9 cellular contexts compared by ENCODE assay signal in genomic region chr15:60649845-60650548, GRCh38.
A peak's percentile ranks its signal among the peaks of the same experiment; 100 is the strongest.
DNase-seq lines count a peak whose midpoint lies in the region; ATAC-seq and TF ChIP-seq lines count a peak whose summit lies in the region.
"Had no signal": no experiment of that assay in that cellular context is flagged by ENCODE, and none has a peak within 500 bp of the region (broad histone marks: within the 10 kb centered on the region; RNA-seq: fewer than 3 reads in every experiment).

No MANE protein-coding gene starts in this region.

- H3K36me3 Mint-ChIP-seq in activated T-cell treated with anti-CD3 and anti-CD28 coated beads, Interleukin-2, amount 50 U/mL, for 4 hours (ENCODE audit: insufficient read depth), result no peaks in the 10 kb centered on the region

- H3K27ac ChIP-seq in psoas muscle, result peak overlapping the region; percentile 83
- H3K27ac ChIP-seq: cardiac muscle cell had no signal

- intact Hi-C loops in psoas muscle (cut with DNase I), result loop anchor here in 1 of 2 donors (5.0 to 10.0 kb wide), 2 partner anchors 58 to 265 kb away; no protein-coding TSS in a partner anchor

- TF ChIP-seq CTCF in psoas muscle (IDR thresholded peaks at IDR 0.05), result no peak

- H3K27me3 Mint-ChIP-seq in activated T-cell treated with anti-CD3 and anti-CD28 coated beads, Interleukin-2, amount 50 U/mL, for 4 hours (ENCODE audit: low read depth), result no peaks in the 10 kb centered on the region

- no peaks in the 10 kb centered on the region for H3K9me3 ChIP-seq in psoas muscle

- peak overlapping the region; percentile 71 for H3K4me3 Mint-ChIP-seq in activated T-cell treated with anti-CD3 and anti-CD28 coated beads, Interleukin-2, amount 50 U/mL, for 4 hours

- peaks cover 55% of the 10 kb centered on the region for H3K4me1 ChIP-seq in psoas muscle

- ATAC-seq in GM18498 (IDR thresholded peaks at IDR 0.05; ENCODE audit: unreplicated experiment), result peak; percentile 83
- peak; percentile 45 for ATAC-seq in HG03108 (IDR thresholded peaks at IDR 0.05; ENCODE audit: unreplicated experiment)
- ATAC-seq in activated T-cell treated with anti-CD3 and anti-CD28 coated beads, Interleukin-2, amount 50 U/mL, for 4 hours, result peak; percentile 91 to 93
- peak in 2 of 4 donors; percentile 16 to 19 for ATAC-seq in psoas muscle
- no peak for ATAC-seq in GM19023 (IDR thresholded peaks at IDR 0.05; ENCODE audit: unreplicated experiment)
- no peak for ATAC-seq in HG03097 (IDR thresholded peaks at IDR 0.05; ENCODE audit: low FRiP score, unreplicated experiment)

- peaks cover 46% of the 10 kb centered on the region for H3K4me1 Mint-ChIP-seq in activated T-cell treated with anti-CD3 and anti-CD28 coated beads, Interleukin-2, amount 50 U/mL, for 4 hours (ENCODE audit: low read depth)

- H3K36me3 ChIP-seq in psoas muscle (ENCODE audit: insufficient read depth in 1 of 2, low read depth in 1 of 2), result no peaks in the 10 kb centered on the region
- H3K36me3 ChIP-seq: cardiac muscle cell had no signal

- DNase-seq in activated T-cell treated with anti-CD3 and anti-CD28 coated beads, Interleukin-2, amount 50 U/mL, for 4 hours, result peak; percentile 36
- DNase-seq in psoas muscle (no peak), A172 (ENCODE audit: low spot score) (no peak), cortex of kidney (lab: John Stamatoyannopoulos, UW) (no peak)

- no peaks in the 10 kb centered on the region for H3K27me3 ChIP-seq in psoas muscle (ENCODE audit: insufficient read depth in 3 of 3, low read length in 2 of 3)

- H3K9me3 Mint-ChIP-seq in activated T-cell treated with anti-CD3 and anti-CD28 coated beads, Interleukin-2, amount 50 U/mL, for 4 hours, result no peaks in the 10 kb centered on the region

- H3K4me3 ChIP-seq in psoas muscle, result peak overlapping the region; percentile 10
- H3K4me3 ChIP-seq: cardiac muscle cell had no signal

- 27 to 57% (median 32%) methylated on average over 10 of the region's 10 CpGs for WGBS in psoas muscle, 3 donors

Comparison
In these comparisons a context has a peak if more than half of its experiments do, and no peak if none do; other contexts are left out.
1. ATAC-seq: peak in GM18498 (single experiment), HG03108 (single experiment) and activated T-cell treated with anti-CD3 and anti-CD28 coated beads, Interleukin-2, amount 50 U/mL, for 4 hours (2 of 2); none in GM19023 (single experiment) and HG03097 (single experiment).